ENCODE assay signal across 1 cellular context in genomic region chr14:101017806-101018560, GRCh38.
TF ChIP-seq lines count a peak whose summit lies in the region.

No MANE protein-coding gene starts in this region.

TF ChIP-seq in IMR-90, 13 proteins besides CTCF, POLR2A, EP300 and RAD21 (continued from another document):
- TF ChIP-seq USF2 (IDR thresholded peaks at IDR 0.05; ENCODE audit: low read depth, low read length) (no peak), SMC3 (IDR thresholded peaks at IDR 0.05; ENCODE audit: low read depth, low read length) (no peak), FOS (IDR thresholded peaks at IDR 0.05; ENCODE audit: low read depth, low read length) (no peak), CEBPB (IDR thresholded peaks at IDR 0.05; ENCODE audit: low read depth, low read length) (no peak), MAFK (IDR thresholded peaks at IDR 0.05; ENCODE audit: low read depth, low read length) (no peak), BHLHE40 (IDR thresholded peaks at IDR 0.05; ENCODE audit: low read depth, low read length) (no peak), MXI1 (IDR thresholded peaks at IDR 0.05; ENCODE audit: borderline replicate concordance, low read depth, low read length) (no peak), RFX5 (IDR thresholded peaks at IDR 0.05; ENCODE audit: low read depth, low read length) (no peak), NFE2L2 (IDR thresholded peaks at IDR 0.05; ENCODE audit: low read depth, low read length) (no peak)
- TF ChIP-seq, protein P1, sequence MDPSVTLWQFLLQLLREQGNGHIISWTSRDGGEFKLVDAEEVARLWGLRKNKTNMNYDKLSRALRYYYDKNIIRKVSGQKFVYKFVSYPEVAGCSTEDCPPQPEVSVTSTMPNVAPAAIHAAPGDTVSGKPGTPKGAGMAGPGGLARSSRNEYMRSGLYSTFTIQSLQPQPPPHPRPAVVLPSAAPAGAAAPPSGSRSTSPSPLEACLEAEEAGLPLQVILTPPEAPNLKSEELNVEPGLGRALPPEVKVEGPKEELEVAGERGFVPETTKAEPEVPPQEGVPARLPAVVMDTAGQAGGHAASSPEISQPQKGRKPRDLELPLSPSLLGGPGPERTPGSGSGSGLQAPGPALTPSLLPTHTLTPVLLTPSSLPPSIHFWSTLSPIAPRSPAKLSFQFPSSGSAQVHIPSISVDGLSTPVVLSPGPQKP (IDR thresholded peaks at IDR 0.05; ENCODE audit: borderline replicate concordance, low read depth, low read length): no peak
